Comparison of ENCODE assay signal across 13 cellular contexts in genomic region chr19:4326837-4327251, GRCh38. TPM values are rescaled to one million over a fixed set of nuclear protein-coding genes. Genes with fewer than 3 reads are reported as not detected.
A peak's percentile ranks its signal among the peaks of the same experiment; 100 is the strongest.
DNase-seq lines count a peak whose midpoint lies in the region; ATAC-seq, FAIRE-seq and TF ChIP-seq lines count a peak whose summit lies in the region.
"Had no signal": no experiment of that assay in that cellular context is flagged by ENCODE, and none has a peak within 500 bp of the region (broad histone marks: within the 10 kb centered on the region; RNA-seq: fewer than 3 reads in every experiment).

No MANE protein-coding gene starts in this region.

- TF ChIP-seq EP300 in gastroesophageal sphincter (IDR thresholded peaks at IDR 0.05), result no peak

- H3K4me3 ChIP-seq in endothelial cell of umbilical vein (replicated peaks in 1 of 3; ENCODE audit: insufficient read depth in 1 of 3, low read depth in 1 of 3, low read length in 3 of 3) (no peak overlapping the region), rectal smooth muscle tissue (ENCODE audit: low read length) (peak overlapping the region; percentile 34), gastroesophageal sphincter (peak overlapping the region in 1 of 2 donors; percentile 2)
- H3K4me3 ChIP-seq: A549, lung had no signal

- H3K27ac Mint-ChIP-seq in activated CD4-positive, alpha-beta T cell treated with anti-CD3 and anti-CD28 coated beads for 36 hours, result no peak overlapping the region
- H3K27ac Mint-ChIP-seq in T-helper 2 cell treated with Interferon-gamma antibody and Interleukin-4, amounts not matched to agents 5 μg/mL and 100 μg/mL, for 36 hours, result no peak overlapping the region

- no peaks in the 10 kb centered on the region for H3K27me3 Mint-ChIP-seq in activated CD4-positive, alpha-beta T cell treated with anti-CD3 and anti-CD28 coated beads for 36 hours
- H3K27me3 Mint-ChIP-seq in T-helper 2 cell treated with Interferon-gamma antibody and Interleukin-4, amounts not matched to agents 5 μg/mL and 100 μg/mL, for 36 hours (ENCODE audit: low read depth), result peaks cover 9% of the 10 kb centered on the region

- no peaks in the 10 kb centered on the region for H3K9me3 Mint-ChIP-seq in activated CD4-positive, alpha-beta T cell treated with anti-CD3 and anti-CD28 coated beads for 36 hours (ENCODE audit: low read depth)
- no peaks in the 10 kb centered on the region for H3K9me3 Mint-ChIP-seq in T-helper 2 cell treated with Interferon-gamma antibody and Interleukin-4, amounts not matched to agents 5 μg/mL and 100 μg/mL, for 36 hours

- DNase-seq in activated CD4-positive, alpha-beta T cell treated with anti-CD3 and anti-CD28 coated beads for 36 hours, result peak; percentile 37
- DNase-seq in activated CD4-positive, alpha-beta T cell treated with anti-CD3 and anti-CD28 coated beads, Interleukin-2, amount 50 U/mL, for 48 hours, result no peak
- no peak for DNase-seq in T-helper 2 cell treated with Interferon-gamma antibody and Interleukin-4, amounts not matched to agents 5 μg/mL and 100 μg/mL, for 36 hours (ENCODE audit: low spot score)
- DNase-seq in endothelial cell of umbilical vein (ENCODE audit: low read depth, low spot score) (no peak), DMS153 (lab: John Stamatoyannopoulos, UW) (no peak)
- DNase-seq: WERI-Rb-1 had no signal

- H3K27me3 ChIP-seq in endothelial cell of umbilical vein (ENCODE audit: control insufficient read depth in 2 of 2, insufficient read depth in 2 of 2, low read length in 2 of 2) (no peaks in the 10 kb centered on the region), rectal smooth muscle tissue (ENCODE audit: control insufficient read depth, insufficient read depth, low read length) (no peaks in the 10 kb centered on the region), gastroesophageal sphincter (peaks cover 45% of the 10 kb centered on the region)

- intact Hi-C loops in activated CD4-positive, alpha-beta T cell treated with anti-CD3 and anti-CD28 coated beads for 36 hours (cut with DNase I, micrococcal nuclease), result loop anchor here in 1 of 2 experiments (1.0 to 5.0 kb wide), 9 partner anchors 60 to 1575 kb away; partner anchors contain the start of genes ANKRD24, APBA3, CACTIN and DAPK3
- intact Hi-C loops in endothelial cell of umbilical vein (cut with micrococcal nuclease), result no loop called here

- H3K9me3 ChIP-seq in endothelial cell of umbilical vein (replicated peaks; ENCODE audit: control insufficient read depth, insufficient read depth, low read length), result no peaks in the 10 kb centered on the region
- H3K9me3 ChIP-seq in gastroesophageal sphincter, result peaks cover 0 to 6% (median 0%) of the 10 kb centered on the region in 3 donors
- H3K9me3 ChIP-seq: A549 had no signal

- peaks cover 27% of the 10 kb centered on the region for H3K4me1 Mint-ChIP-seq in activated CD4-positive, alpha-beta T cell treated with anti-CD3 and anti-CD28 coated beads for 36 hours
- H3K4me1 Mint-ChIP-seq in T-helper 2 cell treated with Interferon-gamma antibody and Interleukin-4, amounts not matched to agents 5 μg/mL and 100 μg/mL, for 36 hours (ENCODE audit: low read depth), result peaks cover 18% of the 10 kb centered on the region

- H3K36me3 ChIP-seq in endothelial cell of umbilical vein (ENCODE audit: control insufficient read depth in 2 of 2, extremely low read depth in 1 of 2, insufficient read depth in 2 of 2, low read length in 2 of 2) (no peaks in the 10 kb centered on the region), rectal smooth muscle tissue (ENCODE audit: control insufficient read depth, insufficient read depth, low read length) (no peaks in the 10 kb centered on the region), gastroesophageal sphincter (no peaks in the 10 kb centered on the region)
- H3K36me3 ChIP-seq: WERI-Rb-1 had no signal

- no peaks in the 10 kb centered on the region for H3K79me2 ChIP-seq in endothelial cell of umbilical vein (ENCODE audit: control insufficient read depth, insufficient read depth, low read length)

- ATAC-seq in activated CD4-positive, alpha-beta T cell treated with anti-CD3 and anti-CD28 coated beads for 36 hours, result no peak
- ATAC-seq in gastroesophageal sphincter (no peak), HG02763 (IDR thresholded peaks at IDR 0.05; ENCODE audit: unreplicated experiment) (no peak)

- H3K27ac ChIP-seq in endothelial cell of umbilical vein (ENCODE audit: insufficient read depth, low read depth, low read length) (no peak overlapping the region), rectal smooth muscle tissue (ENCODE audit: low read depth, low read length) (no peak overlapping the region), gastroesophageal sphincter (no peak overlapping the region)
- H3K27ac ChIP-seq: A549, WERI-Rb-1 had no signal

- no peak for TF ChIP-seq POLR2A in endothelial cell of umbilical vein (IDR thresholded peaks at IDR 0.05; ENCODE audit: low read depth, low read length)
- no peak for TF ChIP-seq POLR2A in gastroesophageal sphincter (IDR thresholded peaks at IDR 0.05)

- no peak overlapping the region for H3K9ac ChIP-seq in endothelial cell of umbilical vein (replicated peaks; ENCODE audit: extremely low read depth, insufficient read depth, low read length)
- no peak overlapping the region for H3K9ac ChIP-seq in rectal smooth muscle tissue (ENCODE audit: low read length)

- no peaks in the 10 kb centered on the region for H3K9me1 ChIP-seq in endothelial cell of umbilical vein (replicated peaks; ENCODE audit: control insufficient read depth, extremely low read depth, insufficient read depth, low read length)

- H3K4me2 ChIP-seq in endothelial cell of umbilical vein (ENCODE audit: insufficient read depth, low read length), result peak overlapping the region; percentile 50
- H3K4me2 ChIP-seq: A549 had no signal

- CTCF ChIA-PET in activated CD4-positive, alpha-beta T cell treated with anti-CD3 and anti-CD28 coated beads for 36 hours (lab: Charles Lee), result no interaction called here
- CTCF ChIA-PET in endothelial cell of umbilical vein (lab: Charles Lee), result no interaction called here

- no peaks in the 10 kb centered on the region for H4K20me1 ChIP-seq in endothelial cell of umbilical vein (replicated peaks; ENCODE audit: control insufficient read depth, extremely low read depth, insufficient read depth, low read length)

- 5 to 7% methylated on average over 3 to 8 of the region's 33 CpGs for WGBS in gastroesophageal sphincter (ENCODE audit: low coverage in 1 of 2), 2 donors

- no TSS peak for BruUV-seq in endothelial cell of umbilical vein (replicated peaks; lab: Mats Ljungman, UMichigan)

- peak overlapping the region; percentile 87 for H2AFZ ChIP-seq in endothelial cell of umbilical vein (ENCODE audit: low read depth, low read length)

- H3K4me1 ChIP-seq in endothelial cell of umbilical vein (ENCODE audit: control insufficient read depth, extremely low read depth, insufficient read depth, low read length) (peaks cover 3% of the 10 kb centered on the region), rectal smooth muscle tissue (ENCODE audit: control insufficient read depth, insufficient read depth, low read length) (peaks cover 2% of the 10 kb centered on the region), gastroesophageal sphincter (peaks cover 0 to 26% (median 8%) of the 10 kb centered on the region in 3 donors)
- H3K4me1 ChIP-seq: A549 had no signal

- no peak for FAIRE-seq in endothelial cell of umbilical vein (lab: Jason Lieb, UNC)
- FAIRE-seq: A549, colon, HTR-8/SVneo had no signal

- H3K4me3 Mint-ChIP-seq in activated CD4-positive, alpha-beta T cell treated with anti-CD3 and anti-CD28 coated beads for 36 hours, result peak overlapping the region; percentile 93
- H3K4me3 Mint-ChIP-seq in T-helper 2 cell treated with Interferon-gamma antibody and Interleukin-4, amounts not matched to agents 5 μg/mL and 100 μg/mL, for 36 hours, result peak overlapping the region; percentile 78

- H3K36me3 Mint-ChIP-seq in activated CD4-positive, alpha-beta T cell treated with anti-CD3 and anti-CD28 coated beads for 36 hours (ENCODE audit: low read depth), result peaks cover 8% of the 10 kb centered on the region
- peaks cover 2% of the 10 kb centered on the region for H3K36me3 Mint-ChIP-seq in T-helper 2 cell treated with Interferon-gamma antibody and Interleukin-4, amounts not matched to agents 5 μg/mL and 100 μg/mL, for 36 hours (ENCODE audit: low read depth)

- TF ChIP-seq CTCF in endothelial cell of umbilical vein (IDR thresholded peaks at IDR 0.05; ENCODE audit: extremely low read depth in 1 of 2, insufficient read depth in 1 of 2, low read depth in 1 of 2, low read length in 2 of 2) (no peak), gastroesophageal sphincter (IDR thresholded peaks at IDR 0.05) (no peak)

- POLR2A ChIA-PET in activated CD4-positive, alpha-beta T cell treated with anti-CD3 and anti-CD28 coated beads for 36 hours (lab: Charles Lee), result no interaction called here
- POLR2A ChIA-PET in endothelial cell of umbilical vein (lab: Charles Lee), result no interaction called here

- dilution Hi-C loops in endothelial cell of umbilical vein (cut with MboI; ENCODE audit: extremely low pct_ligation_motif_present, low sequenced_read_pairs), result no loop called here

RNA-seq across cellular contexts. Expression of gene STAP2, which starts 11.8 kb away (rescaled TPM):
- total RNA-seq in activated CD4-positive, alpha-beta T cell treated with anti-CD3 and anti-CD28 coated beads for 36 hours, result 10 to 100 TPM; 11.0 to 11.5 TPM
- total RNA-seq in endothelial cell of umbilical vein, result 11.8 and 12.2 TPM in 2 replicates
- polyA plus RNA-seq in endothelial cell of umbilical vein, result 21.7 and 21.8 TPM in 2 replicates
- polyA plus RNA-seq in endothelial cell of umbilical vein (2011; cell fraction: cytosol; rRNA removed), result 14.2 and 17.3 TPM in 2 replicates
- polyA plus RNA-seq in endothelial cell of umbilical vein (2011; cell fraction: nucleus; rRNA removed), result 20.5 and 24.1 TPM in 2 replicates
- polyA plus RNA-seq in endothelial cell of umbilical vein (2012), result 7.2 and 18.3 TPM in 2 replicates
- 8.1 and 11.6 TPM in 2 replicates for polyA minus RNA-seq in endothelial cell of umbilical vein
- not detected for polyA minus RNA-seq in endothelial cell of umbilical vein (2011; cell fraction: cytosol; rRNA and poly(A)+ RNA removed)
- polyA minus RNA-seq in endothelial cell of umbilical vein (2011; cell fraction: nucleus; rRNA and poly(A)+ RNA removed), result 3.0 and 6.0 TPM in 2 replicates
- 1 to 10 TPM in 3 of 4 donors, not detected in 1; 1.4 to 5.6 (median 4.9) TPM for total RNA-seq in gastroesophageal sphincter

RNA-seq across cellular contexts. Expression of gene MPND, which starts 16.5 kb away (rescaled TPM):
- 10 to 100 TPM; 12.6 to 18.0 TPM for total RNA-seq in activated CD4-positive, alpha-beta T cell treated with anti-CD3 and anti-CD28 coated beads for 36 hours
- 21.1 and 22.1 TPM in 2 replicates for total RNA-seq in endothelial cell of umbilical vein
- polyA plus RNA-seq in endothelial cell of umbilical vein, result 13.8 and 14.8 TPM in 2 replicates
- polyA plus RNA-seq in endothelial cell of umbilical vein (2011; cell fraction: cytosol; rRNA removed), result 9.0 and 11.6 TPM in 2 replicates
- polyA plus RNA-seq in endothelial cell of umbilical vein (2011; cell fraction: nucleus; rRNA removed), result 6.7 and 7.7 TPM in 2 replicates
- polyA plus RNA-seq in endothelial cell of umbilical vein (2012), result 13.3 and 22.7 TPM in 2 replicates
- polyA minus RNA-seq in endothelial cell of umbilical vein, result 7.7 and 11.2 TPM in 2 replicates
- polyA minus RNA-seq in endothelial cell of umbilical vein (2011; cell fraction: cytosol; rRNA and poly(A)+ RNA removed), result 8.4 TPM
- polyA minus RNA-seq in endothelial cell of umbilical vein (2011; cell fraction: nucleus; rRNA and poly(A)+ RNA removed), result 1.8 and 6.9 TPM in 2 replicates
- 1 to 10 TPM; 4.7 to 7.5 (median 6.0) TPM for total RNA-seq in gastroesophageal sphincter

RNA-seq across cellular contexts. Expression of gene FSD1, which starts 22.4 kb away (rescaled TPM):
- 10 to 100 TPM; 23.1 to 25.3 TPM for total RNA-seq in activated CD4-positive, alpha-beta T cell treated with anti-CD3 and anti-CD28 coated beads for 36 hours
- total RNA-seq in endothelial cell of umbilical vein (25.8 and 26.0 TPM in 2 replicates), gastroesophageal sphincter (under 1 TPM in 1 of 4 donors, not detected in 3; 0.67 TPM)
- 55.5 and 95.4 TPM in 2 replicates for polyA plus RNA-seq in endothelial cell of umbilical vein
- 29.1 and 37.6 TPM in 2 replicates for polyA plus RNA-seq in endothelial cell of umbilical vein (2011; cell fraction: cytosol; rRNA removed)
- polyA plus RNA-seq in endothelial cell of umbilical vein (2011; cell fraction: nucleus; rRNA removed), result 63.2 and 66.5 TPM in 2 replicates
- 27.7 and 38.5 TPM in 2 replicates for polyA plus RNA-seq in endothelial cell of umbilical vein (2012)
- polyA minus RNA-seq in endothelial cell of umbilical vein, result 11.9 and 17.9 TPM in 2 replicates
- polyA minus RNA-seq in endothelial cell of umbilical vein (2011; cell fraction: cytosol; rRNA and poly(A)+ RNA removed), result 3.1 TPM
- polyA minus RNA-seq in endothelial cell of umbilical vein (2011; cell fraction: nucleus; rRNA and poly(A)+ RNA removed), result 7.2 and 10.6 TPM in 2 replicates

RNA-seq across cellular contexts. Expression of gene TMIGD2, which starts 24.7 kb away (rescaled TPM):
- total RNA-seq in activated CD4-positive, alpha-beta T cell treated with anti-CD3 and anti-CD28 coated beads for 36 hours, result 10 to 100 TPM; 15.8 to 16.1 TPM
- total RNA-seq in endothelial cell of umbilical vein (not detected in 2 replicates), gastroesophageal sphincter (under 1 TPM in 2 of 4 donors, not detected in 2; 0.35 to 0.67 TPM)
- polyA plus RNA-seq in endothelial cell of umbilical vein, result not detected in 2 replicates
- polyA plus RNA-seq in endothelial cell of umbilical vein (2011; cell fraction: cytosol; rRNA removed), result not detected in 2 replicates
- polyA plus RNA-seq in endothelial cell of umbilical vein (2011; cell fraction: nucleus; rRNA removed), result not detected in 2 replicates
- not detected in 2 replicates for polyA plus RNA-seq in endothelial cell of umbilical vein (2012)
- polyA minus RNA-seq in endothelial cell of umbilical vein, result not detected in 2 replicates
- not detected for polyA minus RNA-seq in endothelial cell of umbilical vein (2011; cell fraction: cytosol; rRNA and poly(A)+ RNA removed)
- polyA minus RNA-seq in endothelial cell of umbilical vein (2011; cell fraction: nucleus; rRNA and poly(A)+ RNA removed), result not detected in 2 replicates
- polyA plus RNA-seq: A549 had no signal

RNA-seq across cellular contexts. Expression of gene SHD, which starts 47.8 kb away (rescaled TPM):
- not detected for total RNA-seq in activated CD4-positive, alpha-beta T cell treated with anti-CD3 and anti-CD28 coated beads for 36 hours
- total RNA-seq in endothelial cell of umbilical vein (not detected in 2 replicates), gastroesophageal sphincter (not detected)
- not detected in 2 replicates for polyA plus RNA-seq in endothelial cell of umbilical vein
- not detected in 2 replicates for polyA plus RNA-seq in endothelial cell of umbilical vein (2011; cell fraction: cytosol; rRNA removed)
- polyA plus RNA-seq in endothelial cell of umbilical vein (2011; cell fraction: nucleus; rRNA removed), result not detected in 2 replicates
- polyA plus RNA-seq in endothelial cell of umbilical vein (2012), result not detected in 2 replicates
- not detected in 2 replicates for polyA minus RNA-seq in endothelial cell of umbilical vein
- not detected for polyA minus RNA-seq in endothelial cell of umbilical vein (2011; cell fraction: cytosol; rRNA and poly(A)+ RNA removed)
- not detected in 2 replicates for polyA minus RNA-seq in endothelial cell of umbilical vein (2011; cell fraction: nucleus; rRNA and poly(A)+ RNA removed)
- total RNA-seq: lung had no signal
- polyA plus RNA-seq: lung had no signal

Comparison
In these comparisons a context has a peak if more than half of its experiments do, and no peak if none do; other contexts are left out.
1. RNA of gene FSD1, which starts 22.4 kb away (total RNA-seq): 25.8 to 26.0 TPM in endothelial cell of umbilical vein and 23.1 to 25.3 TPM in activated CD4-positive, alpha-beta T cell treated with anti-CD3 and anti-CD28 coated beads for 36 hours; 0.67 TPM in gastroesophageal sphincter; every median in the first group is over 10 times any median in the second.